ENCODE assay signal across 11 cellular contexts in genomic region chr6:56652994-56653393, GRCh38. TPM values are rescaled to one million over a fixed set of nuclear protein-coding genes. Genes with fewer than 3 reads are reported as not detected.
DNase-seq lines count a peak whose midpoint lies in the region; ATAC-seq, FAIRE-seq and TF ChIP-seq lines count a peak whose summit lies in the region.
"Had no signal": no experiment of that assay in that cellular context is flagged by ENCODE, and none has a peak within 500 bp of the region (broad histone marks: within the 10 kb centered on the region; RNA-seq: fewer than 3 reads in every experiment).

No MANE protein-coding gene starts in this region.

- H3K9me3 ChIP-seq in gastroesophageal sphincter (no peaks in the 10 kb centered on the region), smooth muscle cell (replicated peaks; ENCODE audit: low read depth) (no peaks in the 10 kb centered on the region), T-helper 17 cell (ENCODE audit: control insufficient read depth, low read length, poor library complexity, severe bottlenecking) (no peaks in the 10 kb centered on the region)

- peaks cover 0 to 2% of the 10 kb centered on the region in 2 donors for H3K36me3 ChIP-seq in gastroesophageal sphincter
- H3K36me3 ChIP-seq in smooth muscle cell (ENCODE audit: low read depth) = no peaks in the 10 kb centered on the region

- H3K4me3 Mint-ChIP-seq in T-helper 17 cell = no peak overlapping the region
- H3K4me3 Mint-ChIP-seq: naive thymus-derived CD8-positive, alpha-beta T cell had no signal

- TF ChIP-seq EP300 in gastroesophageal sphincter (IDR thresholded peaks at IDR 0.05) = no peak

- DNase-seq in H54 (ENCODE audit: insufficient read length, low spot score) (no peak), amniotic epithelial cell (ENCODE audit: low read depth) (peak; percentile 78), smooth muscle cell (lab: John Stamatoyannopoulos, UW; ENCODE audit: unreplicated experiment) (no peak), T-helper 17 cell (no peak), NCI-H82 (lab: John Stamatoyannopoulos, UW) (no peak), NCI-H187 treated with DMSO at 0.1 percent for 48 hours (lab: John Stamatoyannopoulos, UW) (no peak)
- DNase-seq: activated CD8-positive, alpha-beta memory T cell treated with anti-CD3 and anti-CD28 coated beads, Interleukin-2, amount 50 U/mL, for 4 hours; erythroblast; naive thymus-derived CD8-positive, alpha-beta T cell had no signal

- H3K4me2 ChIP-seq in smooth muscle cell = peak overlapping the region; percentile 63

- peak overlapping the region; percentile 4 for H3K9ac ChIP-seq in smooth muscle cell (ENCODE audit: low read depth)

- peak overlapping the region in 1 of 4 donors; percentile 45 for H3K27ac ChIP-seq in gastroesophageal sphincter
- peak overlapping the region; percentile 67 for H3K27ac ChIP-seq in smooth muscle cell (ENCODE audit: low read depth)

- no peaks in the 10 kb centered on the region for H3K27me3 ChIP-seq in gastroesophageal sphincter
- no peaks in the 10 kb centered on the region for H3K27me3 ChIP-seq in smooth muscle cell (ENCODE audit: low read depth)

- peaks cover 4% of the 10 kb centered on the region for H3K36me3 Mint-ChIP-seq in T-helper 17 cell (ENCODE audit: low read depth)
- H3K36me3 Mint-ChIP-seq: naive thymus-derived CD8-positive, alpha-beta T cell had no signal

- no peak overlapping the region for H3K4me3 ChIP-seq in gastroesophageal sphincter
- H3K4me3 ChIP-seq in smooth muscle cell = no peak overlapping the region

- H3K4me1 Mint-ChIP-seq in T-helper 17 cell = no peaks in the 10 kb centered on the region

- TF ChIP-seq POLR2A in H54 (IDR thresholded peaks at IDR 0.05; ENCODE audit: low read depth, low read length) = no peak
- no peak for TF ChIP-seq POLR2A in gastroesophageal sphincter (IDR thresholded peaks at IDR 0.05)

- ATAC-seq in gastroesophageal sphincter (peak; percentile 16), T-helper 17 cell (no peak), GM18873 (IDR thresholded peaks at IDR 0.05; ENCODE audit: low FRiP score, unreplicated experiment) (no peak)
- ATAC-seq: naive thymus-derived CD8-positive, alpha-beta T cell had no signal

- peaks cover 5% of the 10 kb centered on the region for H3K27me3 Mint-ChIP-seq in T-helper 17 cell

- no peak overlapping the region for H3K27ac Mint-ChIP-seq in T-helper 17 cell

- peak; percentile 94 for FAIRE-seq in H54 (lab: Jason Lieb, UNC)

- no peaks in the 10 kb centered on the region for H3K79me2 ChIP-seq in smooth muscle cell (ENCODE audit: low read depth)

- H3K4me1 ChIP-seq in gastroesophageal sphincter = peaks cover 3 to 58% (median 11%) of the 10 kb centered on the region in 3 donors
- peaks cover 15% of the 10 kb centered on the region for H3K4me1 ChIP-seq in smooth muscle cell (ENCODE audit: low read depth)

- WGBS in gastroesophageal sphincter (ENCODE audit: low coverage in 1 of 2), 2 donors = 23 to 36% methylated on average over 2 of the region's 2 CpGs
- 40% methylated on average over 2 of the region's 2 CpGs for WGBS in smooth muscle cell (ENCODE audit: low lambda C conversion rate)

- peaks cover 6% of the 10 kb centered on the region for H3F3A ChIP-seq in smooth muscle cell (ENCODE audit: low read depth)

- TF ChIP-seq CTCF in gastroesophageal sphincter (IDR thresholded peaks at IDR 0.05) (no peak), smooth muscle cell (IDR thresholded peaks at IDR 0.05; ENCODE audit: borderline replicate concordance, insufficient read depth, poor library complexity, severe bottlenecking) (no peak)

- no peaks in the 10 kb centered on the region for H4K20me1 ChIP-seq in smooth muscle cell (ENCODE audit: low read depth)

- no peak overlapping the region for H2AFZ ChIP-seq in smooth muscle cell (ENCODE audit: low read depth)

RNA-seq across cellular contexts. Expression of gene DST, which starts 10.3 kb away (rescaled TPM):
- total RNA-seq in gastroesophageal sphincter = 100 to 1,000 TPM; 442 to 716 (median 661) TPM
- 157 and 186 TPM in 2 replicates for total RNA-seq in smooth muscle cell
- 17.1 and 48.0 TPM in 2 replicates for polyA plus RNA-seq in smooth muscle cell
- 10 to 100 TPM; 12.6 to 29.6 TPM for total RNA-seq in T-helper 17 cell
